8 cellular contexts compared by ENCODE assay signal in genomic region chr10:62805139-62806092, GRCh38. TPM values are rescaled to one million over a fixed set of nuclear protein-coding genes. Genes with fewer than 3 reads are reported as not detected.
DNase-seq lines count a peak whose midpoint lies in the region; ATAC-seq, FAIRE-seq and TF ChIP-seq lines count a peak whose summit lies in the region.

No MANE protein-coding gene starts in this region.

- TF ChIP-seq EP300 in HepG2 (IDR thresholded peaks at IDR 0.05; ENCODE audit: low read depth in 2 of 2, low read length in 2 of 2) = no peak
- TF ChIP-seq EP300 in HepG2 (CRISPR knock-in tag; IDR thresholded peaks at IDR 0.05; ENCODE audit: borderline replicate concordance) = no peak

- H3K4me1 ChIP-seq in HepG2 (ENCODE audit: insufficient read depth, low read length) = peaks cover 34% of the 10 kb centered on the region

- H3K27ac ChIP-seq in SU-DHL-6 (ENCODE audit: low read depth, low read length) = peak overlapping the region; percentile 81
- H3K27ac ChIP-seq in HepG2 (ENCODE audit: extremely low read length, insufficient read depth, low read length) = peak overlapping the region; percentile 75

- peak overlapping the region; percentile 88 for H3K4me3 Mint-ChIP-seq in chondrocyte (ENCODE audit: unreplicated experiment)
- H3K4me3 Mint-ChIP-seq in stimulated activated naive CD8-positive, alpha-beta T cell treated with anti-CD3 and anti-CD28 coated beads, Interleukin-15, Interleukin-2, amounts not matched to agents 100 ng/mL and 50 ng/mL, for 24 hours = peak overlapping the region; percentile 83

- peak overlapping the region; percentile 79 for H2AFZ ChIP-seq in SU-DHL-6 (ENCODE audit: low read depth, low read length, severe bottlenecking)
- H2AFZ ChIP-seq in HepG2 (ENCODE audit: low read length) = no peak overlapping the region

- TF ChIP-seq POLR2A in HepG2 (IDR thresholded peaks at IDR 0.05; ENCODE audit: insufficient read depth in 1 of 2, low read depth in 2 of 2, low read length in 2 of 2) = no peak

- no peaks in the 10 kb centered on the region for H3K9me2 ChIP-seq in SU-DHL-6 (replicated peaks; ENCODE audit: insufficient read depth, low read length)

- CTCF ChIA-PET in HepG2 (lab: Yijun Ruan, JAX; ENCODE audit: low intra/inter-chr PET ratio, low total read pairs) = no interaction called here

- H3K36me3 Mint-ChIP-seq in chondrocyte (ENCODE audit: low read depth) = no peaks in the 10 kb centered on the region
- H3K36me3 Mint-ChIP-seq in stimulated activated naive CD8-positive, alpha-beta T cell treated with anti-CD3 and anti-CD28 coated beads, Interleukin-15, Interleukin-2, amounts not matched to agents 100 ng/mL and 50 ng/mL, for 24 hours (ENCODE audit: low read depth) = peaks cover 37% of the 10 kb centered on the region

- peak overlapping the region; percentile 85 for H3K27ac Mint-ChIP-seq in chondrocyte (ENCODE audit: unreplicated experiment)
- peak overlapping the region; percentile 88 for H3K27ac Mint-ChIP-seq in stimulated activated naive CD8-positive, alpha-beta T cell treated with anti-CD3 and anti-CD28 coated beads, Interleukin-15, Interleukin-2, amounts not matched to agents 100 ng/mL and 50 ng/mL, for 24 hours

- peaks cover 9% of the 10 kb centered on the region for H3F3A ChIP-seq in SU-DHL-6 (ENCODE audit: insufficient read depth)

- no TSS peak for BruUV-seq in HepG2 (replicated peaks; lab: Mats Ljungman, UMichigan)

- POLR2A ChIA-PET in HepG2 (lab: Yijun Ruan, JAX) = interaction anchor here (1.3 to 1.8 kb wide), 3 partner anchors 11 to 13 kb away, joined by 5 to 13 read pairs (median 8); partner anchors contain the start of gene EGR2

- peak overlapping the region; percentile 90 for H3K9ac ChIP-seq in SU-DHL-6 (ENCODE audit: low read length)
- peak overlapping the region; percentile 82 for H3K9ac ChIP-seq in HepG2 (ENCODE audit: insufficient read depth, low read depth, low read length)

- peak overlapping the region; percentile 78 for H3K4me2 ChIP-seq in SU-DHL-6 (ENCODE audit: low read depth, low read length, poor library complexity, severe bottlenecking)
- peak overlapping the region; percentile 92 for H3K4me2 ChIP-seq in HepG2 (ENCODE audit: low read depth, low read length)

- peak; percentile 1 for ATAC-seq in GM18868 (IDR thresholded peaks at IDR 0.05; ENCODE audit: unreplicated experiment)
- ATAC-seq in HG03135 (IDR thresholded peaks at IDR 0.05; ENCODE audit: unreplicated experiment) = peak; percentile 16
- ATAC-seq in HepG2 = peak; percentile 67

- H3K79me2 ChIP-seq in SU-DHL-6 (ENCODE audit: insufficient read depth, low read length) = peaks cover 31% of the 10 kb centered on the region
- peaks cover 31% of the 10 kb centered on the region for H3K79me2 ChIP-seq in HepG2 (ENCODE audit: insufficient read depth, low read length)

- peaks cover 37% of the 10 kb centered on the region for H3K4me1 Mint-ChIP-seq in chondrocyte (ENCODE audit: low read depth)
- peaks cover 53% of the 10 kb centered on the region for H3K4me1 Mint-ChIP-seq in stimulated activated naive CD8-positive, alpha-beta T cell treated with anti-CD3 and anti-CD28 coated beads, Interleukin-15, Interleukin-2, amounts not matched to agents 100 ng/mL and 50 ng/mL, for 24 hours (ENCODE audit: low read depth)

- peak; percentile 56 for DNase-seq in AG10803 (ENCODE audit: low read depth)
- no peak for DNase-seq in chondrocyte (ENCODE audit: low spot score)
- peak; percentile 43 for DNase-seq in HepG2 (ENCODE audit: low spot score)
- DNase-seq in NCI-H2107 treated with DMSO at 0.1 percent for 48 hours (lab: John Stamatoyannopoulos, UW; ENCODE audit: unreplicated experiment) = no peak

- no peaks in the 10 kb centered on the region for H3K27me3 ChIP-seq in SU-DHL-6 (ENCODE audit: low read length)
- no peaks in the 10 kb centered on the region for H3K27me3 ChIP-seq in HepG2 (ENCODE audit: control insufficient read depth in 1 of 2, insufficient read depth in 2 of 2, low read length in 2 of 2)

- in situ Hi-C loops in HepG2 (cut with HindIII; ENCODE audit: extremely low pct_ligation_motif_present, low pct_unique_long_range_greater_than_20kb) = loop anchor here (10.0 to 25.0 kb wide), 2 partner anchors 329 to 543 kb away; partner anchors contain the start of genes NRBF2 and RTKN2

- peaks cover 30% of the 10 kb centered on the region for H4K20me1 ChIP-seq in SU-DHL-6 (ENCODE audit: low read depth, low read length)
- H4K20me1 ChIP-seq in HepG2 (ENCODE audit: insufficient read depth, low read length) = peaks cover 21% of the 10 kb centered on the region

- no peak for TF ChIP-seq RAD21 in HepG2 (CRISPR knock-in tag; IDR thresholded peaks at IDR 0.05)

- no peaks in the 10 kb centered on the region for H3K9me3 ChIP-seq in SU-DHL-6 (ENCODE audit: insufficient read depth, low read length)
- no peaks in the 10 kb centered on the region for H3K9me3 ChIP-seq in HepG2 (ENCODE audit: low read length)

- FAIRE-seq in HepG2 (lab: Jason Lieb, UNC) = no peak

- intact Hi-C loops in HepG2 (cut with micrococcal nuclease; ENCODE audit: unreplicated experiment) = loop anchor here (1.0 to 10.0 kb wide), 2 partner anchors 11 to 541 kb away; partner anchors contain the start of genes EGR2 and RTKN2

- H3K36me3 ChIP-seq in SU-DHL-6 (ENCODE audit: low read length) (peaks cover 28% of the 10 kb centered on the region), HepG2 (replicated peaks in 1 of 2; ENCODE audit: control insufficient read depth in 1 of 2, insufficient read depth in 2 of 2, low read length in 2 of 2) (no peaks in the 10 kb centered on the region)

- H3K4me3 ChIP-seq in AG10803 (ENCODE audit: low read length) (peak overlapping the region; percentile 96), SU-DHL-6 (ENCODE audit: insufficient read depth, low read length, poor library complexity, severe bottlenecking) (peak overlapping the region; percentile 83), HepG2 (replicated peaks in 1 of 3; ENCODE audit: insufficient read depth in 1 of 3, low read depth in 2 of 3, low read length in 3 of 3) (peak overlapping the region; percentile 60 to 100 (median 95))

- TF ChIP-seq CTCF in AG10803 (conservative IDR thresholded peaks at IDR 0.05; ENCODE audit: low read length) = no peak
- TF ChIP-seq CTCF in SU-DHL-6 (IDR thresholded peaks at IDR 0.05; ENCODE audit: insufficient read depth, low read length, poor library complexity, severe bottlenecking) = no peak
- TF ChIP-seq CTCF in chondrocyte (IDR thresholded peaks at IDR 0.05) = no peak
- peak; percentile 8; the same call in 1 of the 2 replicates for TF ChIP-seq CTCF in HepG2 (CRISPR knock-in tag; IDR thresholded peaks at IDR 0.05)

- H3K27me3 Mint-ChIP-seq in chondrocyte (ENCODE audit: low read depth) = no peaks in the 10 kb centered on the region
- H3K27me3 Mint-ChIP-seq in stimulated activated naive CD8-positive, alpha-beta T cell treated with anti-CD3 and anti-CD28 coated beads, Interleukin-15, Interleukin-2, amounts not matched to agents 100 ng/mL and 50 ng/mL, for 24 hours = peaks cover 4% of the 10 kb centered on the region

- 3% methylated on average over 23 of the region's 90 CpGs for WGBS in HepG2 (ENCODE audit: low lambda C conversion rate)

- no peaks in the 10 kb centered on the region for H3K9me3 Mint-ChIP-seq in chondrocyte (ENCODE audit: low read depth)
- no peaks in the 10 kb centered on the region for H3K9me3 Mint-ChIP-seq in stimulated activated naive CD8-positive, alpha-beta T cell treated with anti-CD3 and anti-CD28 coated beads, Interleukin-15, Interleukin-2, amounts not matched to agents 100 ng/mL and 50 ng/mL, for 24 hours

RNA-seq across cellular contexts. Expression of gene ADO, which starts 0.9 kb away (rescaled TPM):
- total RNA-seq in chondrocyte (27.8 to 35.8 TPM (median 29.1 TPM) in 3 replicates), HepG2 (2016; rRNA removed; fragmentation: Illumina TruSeq; extraction: Trizol) (15.9 and 16.5 TPM in 2 replicates)
- 5.1 and 6.2 TPM in 2 replicates for total RNA-seq in HepG2 (2016; cell fraction: cytosol; rRNA removed; fragmentation: Illumina TruSeq; extraction: Trizol; ENCODE audit: low read depth)
- total RNA-seq in HepG2 (2016; cell fraction: insoluble cytoplasmic fraction; rRNA removed; fragmentation: Illumina TruSeq; extraction: Trizol) = 16.7 and 17.9 TPM in 2 replicates
- total RNA-seq in HepG2 (2016; cell fraction: membrane; rRNA removed; fragmentation: Illumina TruSeq; extraction: Trizol) = 20.0 and 20.8 TPM in 2 replicates
- 11.5 and 12.2 TPM in 2 replicates for total RNA-seq in HepG2 (2016; cell fraction: nucleus; rRNA removed; fragmentation: Illumina TruSeq; extraction: Trizol)
- 8.9 and 9.6 TPM in 2 replicates for polyA plus RNA-seq in HepG2 (2011; rRNA removed)
- 5.6 and 7.3 TPM in 2 replicates for polyA plus RNA-seq in HepG2 (2011; cell fraction: cytosol; rRNA removed)
- polyA plus RNA-seq in HepG2 (2011; cell fraction: nucleus; rRNA removed) = 5.6 and 6.3 TPM in 2 replicates
- polyA plus RNA-seq in HepG2 (2012) = 9.8 and 12.1 TPM in 2 replicates
- polyA plus RNA-seq in HepG2 (2016; cell fraction: cytosol; fragmentation: Illumina TruSeq; extraction: Trizol; ENCODE audit: low read depth) = 4.9 and 5.0 TPM in 2 replicates
- polyA plus RNA-seq in HepG2 (2016; cell fraction: insoluble cytoplasmic fraction; fragmentation: Illumina TruSeq; extraction: Trizol; ENCODE audit: low read depth) = 19.5 and 19.7 TPM in 2 replicates
- polyA plus RNA-seq in HepG2 (2016; cell fraction: membrane; fragmentation: Illumina TruSeq; extraction: Trizol; ENCODE audit: low read depth) = 13.3 and 13.8 TPM in 2 replicates
- polyA plus RNA-seq in HepG2 (2016; cell fraction: nucleus; fragmentation: Illumina TruSeq; extraction: Trizol; ENCODE audit: insufficient read depth, low read depth) = 12.1 and 12.7 TPM in 2 replicates
- 11.6 and 16.6 TPM in 2 replicates for polyA minus RNA-seq in HepG2 (2011; rRNA and poly(A)+ RNA removed; ENCODE audit: low replicate concordance)
- 11.3 and 13.7 TPM in 2 replicates for polyA minus RNA-seq in HepG2 (2011; cell fraction: cytosol; rRNA and poly(A)+ RNA removed)
- polyA minus RNA-seq in HepG2 (2011; cell fraction: nucleus; rRNA and poly(A)+ RNA removed) = 15.8 and 17.0 TPM in 2 replicates

RNA-seq across cellular contexts. Expression of gene EGR2, which starts 10.8 kb away (rescaled TPM):
- total RNA-seq in chondrocyte (11.7 to 17.8 TPM (median 11.9 TPM) in 3 replicates), HepG2 (2016; rRNA removed; fragmentation: Illumina TruSeq; extraction: Trizol) (0.11 TPM in 1 of 2 replicates, not detected in the other)
- total RNA-seq in HepG2 (2016; cell fraction: cytosol; rRNA removed; fragmentation: Illumina TruSeq; extraction: Trizol; ENCODE audit: low read depth) = not detected in 2 replicates
- total RNA-seq in HepG2 (2016; cell fraction: insoluble cytoplasmic fraction; rRNA removed; fragmentation: Illumina TruSeq; extraction: Trizol) = 0.06 TPM in 1 of 2 replicates, not detected in the other
- total RNA-seq in HepG2 (2016; cell fraction: membrane; rRNA removed; fragmentation: Illumina TruSeq; extraction: Trizol) = 0.12 TPM in 1 of 2 replicates, not detected in the other
- not detected in 2 replicates for total RNA-seq in HepG2 (2016; cell fraction: nucleus; rRNA removed; fragmentation: Illumina TruSeq; extraction: Trizol)
- polyA plus RNA-seq in HepG2 (2011; rRNA removed) = 0.14 and 0.15 TPM in 2 replicates
- polyA plus RNA-seq in HepG2 (2011; cell fraction: cytosol; rRNA removed) = 0.05 TPM in 2 replicates
- polyA plus RNA-seq in HepG2 (2011; cell fraction: nucleus; rRNA removed) = 0.10 and 0.26 TPM in 2 replicates
- 0.09 and 0.36 TPM in 2 replicates for polyA plus RNA-seq in HepG2 (2012)
- not detected in 2 replicates for polyA plus RNA-seq in HepG2 (2016; cell fraction: cytosol; fragmentation: Illumina TruSeq; extraction: Trizol; ENCODE audit: low read depth)
- polyA plus RNA-seq in HepG2 (2016; cell fraction: insoluble cytoplasmic fraction; fragmentation: Illumina TruSeq; extraction: Trizol; ENCODE audit: low read depth) = 0.08 TPM in 1 of 2 replicates, not detected in the other
- polyA plus RNA-seq in HepG2 (2016; cell fraction: membrane; fragmentation: Illumina TruSeq; extraction: Trizol; ENCODE audit: low read depth) = 0.16 TPM in 1 of 2 replicates, not detected in the other
- polyA plus RNA-seq in HepG2 (2016; cell fraction: nucleus; fragmentation: Illumina TruSeq; extraction: Trizol; ENCODE audit: insufficient read depth, low read depth) = 0.36 TPM in 1 of 2 replicates, not detected in the other
- 0.06 and 0.09 TPM in 2 replicates for polyA minus RNA-seq in HepG2 (2011; rRNA and poly(A)+ RNA removed; ENCODE audit: low replicate concordance)
- not detected in 2 replicates for polyA minus RNA-seq in HepG2 (2011; cell fraction: cytosol; rRNA and poly(A)+ RNA removed)
- 0.13 and 0.37 TPM in 2 replicates for polyA minus RNA-seq in HepG2 (2011; cell fraction: nucleus; rRNA and poly(A)+ RNA removed)

Comparison
In these comparisons a context has a peak if more than half of its experiments do, and no peak if none do; other contexts are left out.
1. DNase-seq: peak in AG10803 (single experiment) and HepG2 (single experiment); none in chondrocyte (single experiment) and NCI-H2107 treated with DMSO at 0.1 percent for 48 hours (single experiment).
2. ATAC-seq: peak in every context shown above with its lines; median percentile 67 in HepG2; 16 in HG03135; 1 in GM18868.
3. Peak in every context shown above with its lines, with median percentiles within 50 percentile points of each other: H3K4me3 ChIP-seq.